ENCODE assay signal across 15 cellular contexts in genomic region chr17:67055041-67055443, GRCh38. TPM values are rescaled to one million over a fixed set of nuclear protein-coding genes. Genes with fewer than 3 reads are reported as not detected.
"Had no signal": no experiment of that assay in that cellular context is flagged by ENCODE, and none has a peak within 500 bp of the region (broad histone marks: within the 10 kb centered on the region; RNA-seq: fewer than 3 reads in every experiment).

No MANE protein-coding gene starts in this region.

- DNase-seq: activated B cell treated with CpG ODN at 0.5 μM for 24 hours; activated CD4-positive, alpha-beta T cell treated with anti-CD3 and anti-CD28 coated beads for 48 hours; activated gamma-delta T cell; activated naive CD8-positive, alpha-beta T cell treated with anti-CD3 and anti-CD28 coated beads, Interleukin-2, amount 10 ng/mL, durations not matched to agents 7 days and 5 days; cerebellar nuclear complex; ovary; SJCRH30; T-helper 2 cell had no signal

- H3K9me3 Mint-ChIP-seq: activated B cell treated with CpG ODN at 0.5 μM for 24 hours; activated naive CD8-positive, alpha-beta T cell treated with anti-CD3 and anti-CD28 coated beads, Interleukin-2, amount 10 ng/mL, durations not matched to agents 7 days and 5 days; dendritic cell treated with granulocyte-macrophage colony-stimulating factor and Interleukin-4, amounts not matched to agents 40 ng/mL and 50 ng/mL, for 4 days; mesothelial cell of epicardium; stimulated activated effector memory CD8-positive, alpha-beta T cell treated with anti-CD3 and anti-CD28 coated beads, Interleukin-12 subunit alpha, Interleukin-12 subunit beta, amount 100 ng/mL, for 72 hours had no signal

- H3K4me3 Mint-ChIP-seq: activated B cell treated with CpG ODN at 0.5 μM for 24 hours; activated naive CD8-positive, alpha-beta T cell treated with anti-CD3 and anti-CD28 coated beads, Interleukin-2, amount 10 ng/mL, durations not matched to agents 7 days and 5 days; brain; dendritic cell treated with granulocyte-macrophage colony-stimulating factor and Interleukin-4, amounts not matched to agents 40 ng/mL and 50 ng/mL, for 4 days; mesothelial cell of epicardium; stimulated activated effector memory CD8-positive, alpha-beta T cell treated with anti-CD3 and anti-CD28 coated beads, Interleukin-12 subunit alpha, Interleukin-12 subunit beta, amount 100 ng/mL, for 72 hours had no signal

- H3K27me3 Mint-ChIP-seq: activated B cell treated with CpG ODN at 0.5 μM for 24 hours; activated naive CD8-positive, alpha-beta T cell treated with anti-CD3 and anti-CD28 coated beads, Interleukin-2, amount 10 ng/mL, durations not matched to agents 7 days and 5 days; dendritic cell treated with granulocyte-macrophage colony-stimulating factor and Interleukin-4, amounts not matched to agents 40 ng/mL and 50 ng/mL, for 4 days had no signal

- H3K4me3 ChIP-seq: gastroesophageal sphincter, ovary, SJCRH30 had no signal

- H3K9me3 ChIP-seq: ovary, SJCRH30 had no signal

- H3K27ac ChIP-seq: gastroesophageal sphincter, ovary, SJCRH30 had no signal

- H3K36me3 Mint-ChIP-seq: activated naive CD8-positive, alpha-beta T cell treated with anti-CD3 and anti-CD28 coated beads, Interleukin-2, amount 10 ng/mL, durations not matched to agents 7 days and 5 days; mesothelial cell of epicardium; stimulated activated effector memory CD8-positive, alpha-beta T cell treated with anti-CD3 and anti-CD28 coated beads, Interleukin-12 subunit alpha, Interleukin-12 subunit beta, amount 100 ng/mL, for 72 hours had no signal

- H3K4me1 Mint-ChIP-seq: activated naive CD8-positive, alpha-beta T cell treated with anti-CD3 and anti-CD28 coated beads, Interleukin-2, amount 10 ng/mL, durations not matched to agents 7 days and 5 days; mesothelial cell of epicardium; stimulated activated effector memory CD8-positive, alpha-beta T cell treated with anti-CD3 and anti-CD28 coated beads, Interleukin-12 subunit alpha, Interleukin-12 subunit beta, amount 100 ng/mL, for 72 hours had no signal

- H3K36me3 ChIP-seq: gastroesophageal sphincter, ovary, SJCRH30 had no signal

- ATAC-seq: gastroesophageal sphincter had no signal

- H3K27me3 ChIP-seq: gastroesophageal sphincter, ovary, SJCRH30 had no signal

- H3K27ac Mint-ChIP-seq: activated B cell treated with CpG ODN at 0.5 μM for 24 hours; activated naive CD8-positive, alpha-beta T cell treated with anti-CD3 and anti-CD28 coated beads, Interleukin-2, amount 10 ng/mL, durations not matched to agents 7 days and 5 days; dendritic cell treated with granulocyte-macrophage colony-stimulating factor and Interleukin-4, amounts not matched to agents 40 ng/mL and 50 ng/mL, for 4 days; mesothelial cell of epicardium; stimulated activated effector memory CD8-positive, alpha-beta T cell treated with anti-CD3 and anti-CD28 coated beads, Interleukin-12 subunit alpha, Interleukin-12 subunit beta, amount 100 ng/mL, for 72 hours had no signal

RNA-seq across cellular contexts. Expression of gene CACNG1, which starts 10.7 kb away (rescaled TPM):
- total RNA-seq: activated B cell treated with CpG ODN at 0.5 μM for 24 hours; activated naive CD8-positive, alpha-beta T cell treated with anti-CD3 and anti-CD28 coated beads, Interleukin-2, amount 10 ng/mL, durations not matched to agents 7 days and 5 days; epithelial cell of proximal tubule; gastroesophageal sphincter; liver had no signal
